Comparison of ENCODE assay signal across 8 cellular contexts in genomic region chr7:55964802-55965470, GRCh38. TPM values are rescaled to one million over a fixed set of nuclear protein-coding genes. Genes with fewer than 3 reads are reported as not detected.
A peak's percentile ranks its signal among the peaks of the same experiment; 100 is the strongest.
DNase-seq lines count a peak whose midpoint lies in the region; ATAC-seq and TF ChIP-seq lines count a peak whose summit lies in the region.

No MANE protein-coding gene starts in this region.

- no TSS peak for BruUV-seq in HCT116 (replicated peaks; lab: Mats Ljungman, UMichigan)

- H3K4me2 ChIP-seq in HCT116 (ENCODE audit: low read length): peak overlapping the region; percentile 80

- no peaks in the 10 kb centered on the region for H3K9me3 ChIP-seq in HCT116 (ENCODE audit: control insufficient read depth in 1 of 2, insufficient read depth in 1 of 2, low read depth in 1 of 2, low read length in 2 of 2)
- H3K9me3 ChIP-seq in MG63: no peaks in the 10 kb centered on the region
- H3K9me3 ChIP-seq in WERI-Rb-1 (ENCODE audit: severe bottlenecking): no peaks in the 10 kb centered on the region

- no peaks in the 10 kb centered on the region for H3K9me2 ChIP-seq in HCT116 (ENCODE audit: insufficient read depth)

- 1 to 2% methylated on average over 21 to 34 of the region's 49 CpGs for WGBS in lower leg skin, 2 donors

- H3K4me1 ChIP-seq in HCT116 (ENCODE audit: control insufficient read depth in 1 of 2, insufficient read depth in 2 of 2, low read length in 2 of 2): peaks cover 9 to 18% of the 10 kb centered on the region in 2 experiments

- H4K20me1 ChIP-seq in HCT116 (ENCODE audit: insufficient read depth): no peaks in the 10 kb centered on the region

- ATAC-seq in HCT116: peak; percentile 82

- TF ChIP-seq CTCF in HCT116 (IDR thresholded peaks at IDR 0.05 in 2 of 3, conservative IDR thresholded peaks at IDR 0.05 in 1 of 3; ENCODE audit: borderline replicate concordance in 1 of 3, insufficient read depth in 1 of 3, low read depth in 2 of 3, low read length in 2 of 3) (no peak), WERI-Rb-1 (IDR thresholded peaks at IDR 0.05; ENCODE audit: low read depth, low read length) (no peak), lower leg skin (IDR thresholded peaks at IDR 0.05) (no peak)

- no peaks in the 10 kb centered on the region for H3K36me3 ChIP-seq in HCT116 (ENCODE audit: control insufficient read depth in 1 of 2, insufficient read depth in 2 of 2, low read length in 2 of 2)
- H3K36me3 ChIP-seq in MG63: peaks cover 6% of the 10 kb centered on the region; the same call in 1 of the 2 replicates
- peaks cover 4% of the 10 kb centered on the region for H3K36me3 ChIP-seq in WERI-Rb-1

- H3K9ac ChIP-seq in HCT116 (ENCODE audit: low read length): peak overlapping the region; percentile 89

- POLR2A ChIA-PET in HCT116 (lab: Charles Lee): interaction anchor here (1.0 kb wide), 1 partner anchor 86 kb away, joined by 5 read pairs; the partner anchor contains the start of genes CCT6A and PSPH

- RAD21 ChIA-PET in HCT116 (lab: Charles Lee; ENCODE audit: low non-redundant PET in 1 of 2, low total read pairs in 2 of 2, uncharacterized antibody in 2 of 2, unreplicated experiment in 2 of 2): no interaction called here

- H3K4me3 ChIP-seq in HCT116 (replicated peaks in 1 of 2; ENCODE audit: low read depth in 1 of 2, low read length in 2 of 2): peak overlapping the region; percentile 81 to 90
- peak overlapping the region; percentile 75 for H3K4me3 ChIP-seq in MG63
- H3K4me3 ChIP-seq in WERI-Rb-1 (ENCODE audit: low read depth, low read length): peak overlapping the region; percentile 73
- H3K4me3 ChIP-seq in lower leg skin (ENCODE audit: low read depth, poor library complexity, severe bottlenecking): peak overlapping the region; percentile 44

- TF ChIP-seq RAD21 in HCT116 (IDR thresholded peaks at IDR 0.05; ENCODE audit: low read depth): no peak

- H2AFZ ChIP-seq in HCT116 (ENCODE audit: low read depth, low read length, poor library complexity, severe bottlenecking): no peak overlapping the region

- intact Hi-C loops in HCT116 (cut with micrococcal nuclease): loop anchor here (2.0 to 10.0 kb wide), 3 partner anchors 220 to 683 kb away; no protein-coding TSS in a partner anchor
- intact Hi-C loops in lower leg skin (cut with DNase I; ENCODE audit: low total_unique reads): no loop called here

- CTCF ChIA-PET in HCT116 (lab: Charles Lee): interaction anchor here (0.6 to 1.7 kb wide), 4 partner anchors 109 to 323 kb away, joined by 3 to 12 read pairs (median 3); partner anchors contain the start of gene PHKG1

- DNase-seq in NCI-H1417 (lab: John Stamatoyannopoulos, UW): peak; percentile 18 to 90 (median 78)
- DNase-seq in NCI-H1417 treated with DMSO at 0.1 percent for 48 hours (lab: John Stamatoyannopoulos, UW): no peak
- DNase-seq in HCT116 (ENCODE audit: low read depth, low spot score): peak; percentile 13
- DNase-seq in MG63: peak; percentile 85
- DNase-seq in WERI-Rb-1: peak; percentile 78
- DNase-seq in dermis blood vessel endothelial cell: peak; percentile 67
- peak; percentile 48 to 94 for DNase-seq in lower leg skin (ENCODE audit: low spot score in 2 of 2)
- DNase-seq in stimulated activated CD4-positive, alpha-beta T cell treated with anti-CD3 and anti-CD28 coated beads, Interleukin-4, amount 100 ng/mL, for 4 hours: peak; percentile 24 to 51

- H3K27ac ChIP-seq in HCT116 (ENCODE audit: low read depth, low read length) (peak overlapping the region; percentile 63), WERI-Rb-1 (peak overlapping the region; percentile 76)

- TF ChIP-seq POLR2A in HCT116 (IDR thresholded peaks at IDR 0.05; ENCODE audit: borderline replicate concordance, extremely low read depth, insufficient read depth, insufficient read length) (no peak), lower leg skin (IDR thresholded peaks at IDR 0.05) (no peak)

- peaks cover 40% of the 10 kb centered on the region for H3K79me2 ChIP-seq in HCT116 (ENCODE audit: insufficient read depth, low read length)

- no peaks in the 10 kb centered on the region for H3K27me3 ChIP-seq in HCT116 (ENCODE audit: insufficient read depth, low read length)
- no peaks in the 10 kb centered on the region for H3K27me3 ChIP-seq in MG63
- H3K27me3 ChIP-seq in WERI-Rb-1 (ENCODE audit: insufficient read depth, low read depth, severe bottlenecking): no peaks in the 10 kb centered on the region

TF ChIP-seq in HCT116, 20 proteins besides CTCF, POLR2A, EP300 and RAD21:
- TF ChIP-seq ZFX (IDR thresholded peaks at IDR 0.05): peak; percentile 96
- TF ChIP-seq FOSL1 (IDR thresholded peaks at IDR 0.05; ENCODE audit: low read depth): no peak

RNA-seq across cellular contexts. Expression of gene NIPSNAP2, which starts 0.6 kb away (rescaled TPM):
- total RNA-seq in HCT116 (2021; ENCODE audit: unreplicated experiment): 62.4 TPM
- polyA plus RNA-seq in HCT116 (2012): 31.9 and 41.6 TPM in 2 replicates
- 30.9 and 36.4 TPM in 2 replicates for total RNA-seq in MG63 (2014; rRNA removed; shearing (Covaris generic); ENCODE audit: low replicate concordance)
- 37.3 and 43.8 TPM in 2 replicates for total RNA-seq in dermis blood vessel endothelial cell
- total RNA-seq in lower leg skin: 10 to 100 TPM; 36.4 to 48.4 (median 41.5) TPM

RNA-seq across cellular contexts. Expression of gene MRPS17, which starts 13.3 kb away (rescaled TPM):
- total RNA-seq in HCT116 (2021; ENCODE audit: unreplicated experiment): 27.5 TPM
- 11.3 and 16.2 TPM in 2 replicates for polyA plus RNA-seq in HCT116 (2012)
- 24.5 and 28.3 TPM in 2 replicates for total RNA-seq in MG63 (2014; rRNA removed; shearing (Covaris generic); ENCODE audit: low replicate concordance)
- 11.8 and 17.7 TPM in 2 replicates for total RNA-seq in dermis blood vessel endothelial cell
- 1 to 10 TPM; 5.3 to 8.3 (median 6.9) TPM for total RNA-seq in lower leg skin
